ENCODE assay signal across 6 cellular contexts in genomic region chr2:113632849-113633345, GRCh38. TPM values are rescaled to one million over a fixed set of nuclear protein-coding genes. Genes with fewer than 3 reads are reported as not detected.
DNase-seq lines count a peak whose midpoint lies in the region; ATAC-seq and TF ChIP-seq lines count a peak whose summit lies in the region.
"Not testable (repeated sequence)": the region's sequence is repeated elsewhere in the genome, so short reads cannot be mapped to it uniquely, and the experiment has no call there.

No MANE protein-coding gene starts in this region.

- DNase-seq in Ammon's horn (ENCODE audit: low spot score): peak; percentile 21
- DNase-seq in MCF 10A (ENCODE audit: unreplicated experiment): peak; percentile 9
- peak; percentile 2 for DNase-seq in fibroblast of gingiva (ENCODE audit: low read depth)
- DNase-seq in iris pigment epithelial cell (ENCODE audit: low read depth): peak; percentile 16
- DNase-seq in right lobe of liver: not testable (repeated sequence)

- not testable (repeated sequence) for H3K27me3 ChIP-seq in right lobe of liver

- not testable (repeated sequence) for H3K4me3 Mint-ChIP-seq in activated T-helper 17 cell treated with anti-CD3 and anti-CD28 coated beads, Interleukin-2, amount 50 U/mL, for 72 hours; MCF 10A (ENCODE audit: unreplicated experiment)

- not testable (repeated sequence) for H3K9me3 ChIP-seq in right lobe of liver

- not testable (repeated sequence) for H3K27me3 Mint-ChIP-seq in activated T-helper 17 cell treated with anti-CD3 and anti-CD28 coated beads, Interleukin-2, amount 50 U/mL, for 72 hours; MCF 10A (ENCODE audit: insufficient read depth, unreplicated experiment)

- H3K4me3 ChIP-seq in right lobe of liver: not testable (repeated sequence)

- peak overlapping the region; percentile 38 for H3K27ac Mint-ChIP-seq in activated T-helper 17 cell treated with anti-CD3 and anti-CD28 coated beads, Interleukin-2, amount 50 U/mL, for 72 hours
- H3K27ac Mint-ChIP-seq in MCF 10A (ENCODE audit: low read depth, unreplicated experiment): not testable (repeated sequence)

- not testable (repeated sequence) for H3K36me3 ChIP-seq in right lobe of liver

- intact Hi-C loops in MCF 10A (cut with micrococcal nuclease); right lobe of liver (cut with DNase I): not testable (repeated sequence)

- POLR2A ChIA-PET in MCF 10A (lab: Yijun Ruan, JAX): not testable (repeated sequence)

- not testable (repeated sequence) for TF ChIP-seq CTCF in MCF 10A (IDR thresholded peaks at IDR 0.05; ENCODE audit: unreplicated experiment); right lobe of liver (IDR thresholded peaks at IDR 0.05)

- not testable (repeated sequence) for TF ChIP-seq POLR2A in right lobe of liver (IDR thresholded peaks at IDR 0.05)

- CTCF ChIA-PET in MCF 10A (lab: Yijun Ruan, JAX): not testable (repeated sequence)

- not testable (repeated sequence) for H3K4me1 Mint-ChIP-seq in activated T-helper 17 cell treated with anti-CD3 and anti-CD28 coated beads, Interleukin-2, amount 50 U/mL, for 72 hours; MCF 10A (ENCODE audit: insufficient read depth, unreplicated experiment)

- not testable (repeated sequence) for H3K9me3 Mint-ChIP-seq in activated T-helper 17 cell treated with anti-CD3 and anti-CD28 coated beads, Interleukin-2, amount 50 U/mL, for 72 hours; MCF 10A (ENCODE audit: unreplicated experiment)

- H3K27ac ChIP-seq in right lobe of liver: not testable (repeated sequence)

- not testable (repeated sequence) for H3K4me1 ChIP-seq in right lobe of liver

- peaks cover 18% of the 10 kb centered on the region for H3K36me3 Mint-ChIP-seq in activated T-helper 17 cell treated with anti-CD3 and anti-CD28 coated beads, Interleukin-2, amount 50 U/mL, for 72 hours (ENCODE audit: low read depth)
- H3K36me3 Mint-ChIP-seq in MCF 10A (ENCODE audit: insufficient read depth, unreplicated experiment): peaks cover 20% of the 10 kb centered on the region

- ATAC-seq in activated T-helper 17 cell treated with anti-CD3 and anti-CD28 coated beads, Interleukin-2, amount 50 U/mL, for 72 hours (replicated peaks): not testable (repeated sequence)
- ATAC-seq in right lobe of liver: peak; percentile 19 to 80 (median 76)

- 43% methylated on average over 3 of the region's 4 CpGs for WGBS in right lobe of liver (ENCODE audit: insufficient coverage, low coverage, low lambda C conversion rate, missing lambda C conversion rate)

- not testable (repeated sequence) for BruUV-seq in MCF 10A (replicated peaks; lab: Mats Ljungman, UMichigan)

RNA-seq across cellular contexts. Expression of gene RABL2A, which starts 5.8 kb away (rescaled TPM):
- total RNA-seq in activated T-helper 17 cell treated with anti-CD3 and anti-CD28 coated beads, Interleukin-2, amount 50 U/mL, for 72 hours: 10 to 100 TPM in 1 of 2 donors, 1 to 10 TPM in 1; 8.1 to 14.2 TPM
- total RNA-seq in MCF 10A (2022) (17.6 and 24.0 TPM in 2 replicates), right lobe of liver (10 to 100 TPM in 2 of 6 experiments, 1 to 10 TPM in 3, under 1 TPM in 1; 0.92 to 11.0 (median 6.9) TPM)
